In the genomic region with DNA sequence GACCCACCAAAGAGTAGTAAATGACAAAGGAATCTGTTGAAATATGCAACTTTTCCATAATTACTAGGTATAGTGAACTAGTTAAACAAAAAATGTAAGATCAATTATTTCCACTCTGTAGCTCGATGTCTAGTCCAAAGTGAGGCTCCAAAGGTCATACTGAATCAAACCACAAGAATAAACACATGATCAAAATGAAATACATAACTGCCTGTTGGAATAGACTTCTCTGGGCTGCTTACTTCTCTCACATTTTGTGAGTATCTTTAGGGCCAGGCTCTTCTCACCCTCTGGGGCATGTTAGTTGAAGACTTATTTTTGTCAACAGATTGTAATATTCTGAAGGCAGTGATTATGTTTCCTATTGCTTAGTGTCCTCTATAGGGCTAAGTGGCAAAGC, we compare ENCODE assay signal across 14 cellular contexts.
DNase-seq lines count a peak whose midpoint lies in the region; ATAC-seq and TF ChIP-seq lines count a peak whose summit lies in the region.
"Had no signal": no experiment of that assay in that cellular context is flagged by ENCODE, and none has a peak within 500 bp of the region (broad histone marks: within the 10 kb centered on the region; RNA-seq: fewer than 3 reads in every experiment).

No MANE protein-coding gene starts in this region.

- H3K9me3 ChIP-seq in SK-N-SH (no peaks in the 10 kb centered on the region), gastroesophageal sphincter (no peaks in the 10 kb centered on the region), skeletal muscle satellite cell (replicated peaks; ENCODE audit: low read length) (no peaks in the 10 kb centered on the region), MG63 (no peaks in the 10 kb centered on the region)
- H3K9me3 ChIP-seq: HAP-1 had no signal

- TF ChIP-seq CTCF in SK-N-SH (IDR thresholded peaks at IDR 0.05): no peak
- no peak for TF ChIP-seq CTCF in gastroesophageal sphincter (IDR thresholded peaks at IDR 0.05)

- ATAC-seq in gastroesophageal sphincter (no peak), HG03095 (IDR thresholded peaks at IDR 0.05; ENCODE audit: unreplicated experiment) (no peak)
- ATAC-seq: effector memory CD8-positive, alpha-beta T cell had no signal

- H3K4me2 ChIP-seq in SK-N-SH (peak overlapping the region; percentile 31), skeletal muscle satellite cell (ENCODE audit: low read length) (peak overlapping the region; percentile 75)

- no peak overlapping the region for H2AFZ ChIP-seq in SK-N-SH (ENCODE audit: low read depth)

- H4K20me1 ChIP-seq in SK-N-SH (ENCODE audit: insufficient read depth): no peaks in the 10 kb centered on the region

- TF ChIP-seq POLR2A in gastroesophageal sphincter (IDR thresholded peaks at IDR 0.05): no peak

- POLR2A ChIA-PET in SK-N-SH (lab: Yijun Ruan, JAX): no interaction called here

- H3K36me3 ChIP-seq in SK-N-SH (replicated peaks in 1 of 2; ENCODE audit: control insufficient read depth in 1 of 2, insufficient read depth in 2 of 2, low read length in 1 of 2): no peaks in the 10 kb centered on the region
- H3K36me3 ChIP-seq in gastroesophageal sphincter: no peaks in the 10 kb centered on the region
- no peaks in the 10 kb centered on the region for H3K36me3 ChIP-seq in skeletal muscle satellite cell (ENCODE audit: insufficient read depth, low read length)
- H3K36me3 ChIP-seq in MG63: no peaks in the 10 kb centered on the region
- H3K36me3 ChIP-seq: HAP-1 had no signal

- DNase-seq in ELR (ENCODE audit: low read depth) (peak; percentile 29), SK-N-SH (no peak), MG63 (no peak), epidermal melanocyte (ENCODE audit: insufficient read length, low spot score) (no peak)
- DNase-seq in activated CD4-positive, alpha-beta T cell treated with anti-CD3 and anti-CD28 coated beads for 4 hours: no peak
- DNase-seq: anterior cingulate cortex; effector memory CD8-positive, alpha-beta T cell; glutamatergic neuron; MV-4-11; stimulated activated CD4-positive, alpha-beta T cell treated with anti-CD3 and anti-CD28 coated beads, Interleukin-1b, Interleukin-23, amount 100 ng/mL, for 48 hours had no signal

- TF ChIP-seq RAD21 in SK-N-SH (IDR thresholded peaks at IDR 0.05; ENCODE audit: low read length): no peak

- H3K79me2 ChIP-seq in SK-N-SH (ENCODE audit: insufficient read depth): no peaks in the 10 kb centered on the region

- WGBS in SK-N-SH (ENCODE audit: low lambda C conversion rate): 50% methylated on average over 1 of the region's 1 CpG
- WGBS in gastroesophageal sphincter (ENCODE audit: low coverage in 1 of 2), 2 donors: 5 to 6% methylated on average over 1 of the region's 1 CpG

- H3K9ac ChIP-seq in SK-N-SH (peak overlapping the region; percentile 63; the same call in 1 of the 2 replicates), skeletal muscle satellite cell (ENCODE audit: low read depth, low read length) (peak overlapping the region; percentile 82)

- H3K27me3 ChIP-seq in SK-N-SH (ENCODE audit: insufficient read depth) (no peaks in the 10 kb centered on the region), gastroesophageal sphincter (no peaks in the 10 kb centered on the region), skeletal muscle satellite cell (ENCODE audit: control insufficient read depth, insufficient read depth, low read length) (no peaks in the 10 kb centered on the region), MG63 (no peaks in the 10 kb centered on the region)

- CTCF ChIA-PET in SK-N-SH (lab: Yijun Ruan, JAX): interaction anchor here (0.5 to 1.6 kb wide), 4 partner anchors 31 to 289 kb away, joined by 3 read pairs; no protein-coding TSS in a partner anchor

- H3K27ac ChIP-seq in SK-N-SH (ENCODE audit: low read depth in 2 of 2, low read length in 1 of 2) (peak overlapping the region; percentile 65 to 95; a peak in 3 of 4 replicates), gastroesophageal sphincter (peak overlapping the region; percentile 40 to 78 (median 66))

- TF ChIP-seq EP300 in SK-N-SH (IDR thresholded peaks at IDR 0.05; ENCODE audit: borderline replicate concordance in 1 of 2, low read depth in 1 of 2, low read length in 1 of 2) (no peak), gastroesophageal sphincter (IDR thresholded peaks at IDR 0.05) (no peak)

- peaks cover 31% of the 10 kb centered on the region for H3F3A ChIP-seq in SK-N-SH (replicated peaks; ENCODE audit: insufficient read depth)

- H3K9me2 ChIP-seq in SK-N-SH: no peaks in the 10 kb centered on the region

- peaks cover 0 to 34% of the 10 kb centered on the region in 2 experiments; a peak in 3 of 4 replicates for H3K4me1 ChIP-seq in SK-N-SH (ENCODE audit: control insufficient read depth in 1 of 2, insufficient read depth in 2 of 2, low read depth in 1 of 2, low read length in 1 of 2)
- H3K4me1 ChIP-seq in gastroesophageal sphincter: peaks cover 12 to 48% (median 23%) of the 10 kb centered on the region in 3 donors
- H3K4me1 ChIP-seq in skeletal muscle satellite cell (ENCODE audit: control insufficient read depth, insufficient read depth, low read length): peaks cover 64% of the 10 kb centered on the region

- no peak overlapping the region for H3K4me3 ChIP-seq in SK-N-SH (ENCODE audit: low read depth in 2 of 2, low read length in 1 of 2)
- H3K4me3 ChIP-seq in gastroesophageal sphincter: no peak overlapping the region
- no peak overlapping the region for H3K4me3 ChIP-seq in skeletal muscle satellite cell (ENCODE audit: low read length)
- no peak overlapping the region for H3K4me3 ChIP-seq in MG63
- H3K4me3 ChIP-seq: HAP-1 had no signal

TF ChIP-seq in SK-N-SH, 30 proteins besides CTCF, POLR2A, EP300 and RAD21:
- no peak for TF ChIP-seq FOXM1 (IDR thresholded peaks at IDR 0.05; ENCODE audit: low read depth)
